8 cellular contexts compared by ENCODE assay signal in genomic region chr19:49506575-49507105, GRCh38. TPM values are rescaled to one million over a fixed set of nuclear protein-coding genes. Genes with fewer than 3 reads are reported as not detected.
DNase-seq lines count a peak whose midpoint lies in the region; ATAC-seq and TF ChIP-seq lines count a peak whose summit lies in the region.

No MANE protein-coding gene starts in this region.

- no peaks in the 10 kb centered on the region for H3K36me3 ChIP-seq in mesenchymal stem cell (ENCODE audit: control insufficient read depth in 1 of 2, insufficient read depth in 2 of 2, low read depth in 1 of 2, low read length in 2 of 2)
- H3K36me3 ChIP-seq in thoracic aorta: no peaks in the 10 kb centered on the region

- no peaks in the 10 kb centered on the region for H3K36me3 Mint-ChIP-seq in WTC11
- H3K36me3 Mint-ChIP-seq in chondrocyte (ENCODE audit: low read depth): no peaks in the 10 kb centered on the region

- no peak overlapping the region for H3K9ac ChIP-seq in mesenchymal stem cell (ENCODE audit: low read length)

- no peak overlapping the region for H3K4ac ChIP-seq in mesenchymal stem cell (ENCODE audit: low read depth in 1 of 2, low read length in 2 of 2)

- H3K4me1 Mint-ChIP-seq in WTC11 (peaks cover 9% of the 10 kb centered on the region), chondrocyte (ENCODE audit: low read depth) (peaks cover 5% of the 10 kb centered on the region)

- H3K4me1 ChIP-seq in mesenchymal stem cell (ENCODE audit: control insufficient read depth, insufficient read depth, low read depth, low read length): peaks cover 3% of the 10 kb centered on the region
- peaks cover 0 to under 1% of the 10 kb centered on the region in 2 donors for H3K4me1 ChIP-seq in thoracic aorta (ENCODE audit: control insufficient read depth in 1 of 2, low read depth in 2 of 2)

- no peak overlapping the region for H2BK120ac ChIP-seq in mesenchymal stem cell (ENCODE audit: low read depth, low read length)

- CTCF ChIA-PET in WTC11 (lab: Charles Lee): interaction anchor here (0.6 to 3.0 kb wide), 25 partner anchors 11 to 296 kb away, joined by 3 to 58 read pairs (median 4); partner anchors contain the start of genes NOSIP, PRMT1, PRRG2 and RCN3

- TF ChIP-seq CTCF in WTC11 (IDR thresholded peaks at IDR 0.05) (peak; percentile 88), chondrocyte (IDR thresholded peaks at IDR 0.05) (peak; percentile 83), thoracic aorta (IDR thresholded peaks at IDR 0.05) (peak; percentile 57)

- H3K14ac ChIP-seq in mesenchymal stem cell (ENCODE audit: low read length in 2 of 2): no peak overlapping the region

- peak; percentile 90 for ATAC-seq in WTC11
- ATAC-seq in thoracic aorta (ENCODE audit: insufficient number of reproducible peaks, low FRiP score, low read depth): no peak
- no peak for ATAC-seq in HG02678 (IDR thresholded peaks at IDR 0.05; ENCODE audit: unreplicated experiment)

- no peak overlapping the region for H4K8ac ChIP-seq in mesenchymal stem cell (ENCODE audit: low read length)

- H3K4me2 ChIP-seq in mesenchymal stem cell (ENCODE audit: low read length, poor library complexity, severe bottlenecking): no peak overlapping the region

- whole genome bisulfite sequencing in mesenchymal stem cell: 40% methylated on average over 6 of the region's 8 CpGs

- no peak overlapping the region for H2AK5ac ChIP-seq in mesenchymal stem cell (ENCODE audit: low read length, severe bottlenecking)

- POLR2A ChIA-PET in WTC11 (lab: Charles Lee): interaction anchor here (1.2 kb wide), 1 partner anchor 30 kb away, joined by 3 read pairs; no protein-coding TSS in a partner anchor

- H3K27ac ChIP-seq in mesenchymal stem cell (ENCODE audit: low read length, poor library complexity, severe bottlenecking) (no peak overlapping the region), thoracic aorta (no peak overlapping the region)

- H3K27me3 ChIP-seq in mesenchymal stem cell (ENCODE audit: control insufficient read depth in 1 of 2, insufficient read depth in 1 of 2, low read length in 2 of 2) (no peaks in the 10 kb centered on the region), thoracic aorta (replicated peaks; ENCODE audit: insufficient read depth) (no peaks in the 10 kb centered on the region)

- DNase-seq in SKM-1 treated with dmso at 0.1 percent for 144 hours (lab: John Stamatoyannopoulos, UW; ENCODE audit: unreplicated experiment) (peak; percentile 51), SKM-1 (lab: John Stamatoyannopoulos, UW; ENCODE audit: unreplicated experiment) (no peak), NCI-H1694 treated with DMSO at 0.1 percent for 48 hours (lab: John Stamatoyannopoulos, UW) (peak; percentile 50), WTC11 (ENCODE audit: low spot score) (peak; percentile 89), chondrocyte (ENCODE audit: low spot score) (no peak), mesenchymal stem cell (peak; percentile 51), thoracic aorta (ENCODE audit: low spot score) (no peak)

- H3K4me3 Mint-ChIP-seq in WTC11 (peak overlapping the region; percentile 35; the same call in 1 of the 2 replicates), chondrocyte (ENCODE audit: unreplicated experiment) (no peak overlapping the region)

- no peak overlapping the region for H4K91ac ChIP-seq in mesenchymal stem cell (ENCODE audit: low read length)

- H3K18ac ChIP-seq in mesenchymal stem cell (ENCODE audit: low read depth in 1 of 2, low read length in 2 of 2): peak overlapping the region in 1 of 2 experiments; percentile 8

- no peak overlapping the region for H2BK15ac ChIP-seq in mesenchymal stem cell (ENCODE audit: low read depth, poor library complexity, severe bottlenecking)

- H3K27ac Mint-ChIP-seq in WTC11: no peak overlapping the region
- H3K27ac Mint-ChIP-seq in chondrocyte (ENCODE audit: unreplicated experiment): no peak overlapping the region

- no peak overlapping the region for H3K4me3 ChIP-seq in mesenchymal stem cell (ENCODE audit: insufficient read depth in 1 of 2, low read depth in 1 of 2, low read length in 2 of 2)
- no peak overlapping the region for H3K4me3 ChIP-seq in thoracic aorta

- H3K9me3 ChIP-seq in mesenchymal stem cell (ENCODE audit: control insufficient read depth, low read length) (no peaks in the 10 kb centered on the region), thoracic aorta (no peaks in the 10 kb centered on the region)

- H2AFZ ChIP-seq in mesenchymal stem cell (ENCODE audit: low read depth, low read length): no peak overlapping the region

- H3K27me3 Mint-ChIP-seq in WTC11 (ENCODE audit: low read depth) (no peaks in the 10 kb centered on the region; the same call in 1 of the 2 replicates), chondrocyte (ENCODE audit: low read depth) (no peaks in the 10 kb centered on the region)

- no peak overlapping the region for H3K23ac ChIP-seq in mesenchymal stem cell (ENCODE audit: low read length in 2 of 2)

- no peak overlapping the region for H2BK5ac ChIP-seq in mesenchymal stem cell (ENCODE audit: low read depth, low read length, poor library complexity, severe bottlenecking)

- peak overlapping the region in 1 of 2 experiments; percentile 31 for H2BK12ac ChIP-seq in mesenchymal stem cell (ENCODE audit: low read length in 2 of 2)

- H3K79me1 ChIP-seq in mesenchymal stem cell (replicated peaks; ENCODE audit: low read length, poor library complexity, severe bottlenecking): no peaks in the 10 kb centered on the region

- H3K9me3 Mint-ChIP-seq in WTC11: no peaks in the 10 kb centered on the region
- no peaks in the 10 kb centered on the region for H3K9me3 Mint-ChIP-seq in chondrocyte (ENCODE audit: low read depth)

TF ChIP-seq in WTC11, 78 proteins besides CTCF, POLR2A, EP300 and RAD21:
- TF ChIP-seq JUN (CRISPR knock-in tag; IDR thresholded peaks at IDR 0.05): no peak
- TF ChIP-seq E2F4 (CRISPR knock-in tag; IDR thresholded peaks at IDR 0.05; ENCODE audit: borderline replicate concordance, low read depth): no peak
- no peak for TF ChIP-seq CBFB (CRISPR knock-in tag; IDR thresholded peaks at IDR 0.05; ENCODE audit: low read depth)
- no peak for TF ChIP-seq MYBL2 (CRISPR knock-in tag; IDR thresholded peaks at IDR 0.05)
- no peak for TF ChIP-seq ZBTB21 (CRISPR knock-in tag; IDR thresholded peaks at IDR 0.05; ENCODE audit: borderline replicate concordance)
- no peak for TF ChIP-seq NFATC4 (CRISPR knock-in tag; IDR thresholded peaks at IDR 0.05)

RNA-seq across cellular contexts. Expression of gene FCGRT, which starts 5.8 kb away (rescaled TPM):
- total RNA-seq in WTC11 (2021) (53.8 to 69.9 TPM (median 61.2 TPM) in 3 replicates), chondrocyte (103 to 112 TPM (median 103 TPM) in 3 replicates), thoracic aorta (100 to 1,000 TPM; 172 to 304 TPM)
- polyA plus RNA-seq in mesenchymal stem cell (2013, experiment 1 of 2): 183 TPM
- polyA plus RNA-seq in mesenchymal stem cell (2013, experiment 2 of 2): 203 TPM

RNA-seq across cellular contexts. Expression of gene RPS11, which starts 10.4 kb away (rescaled TPM):
- total RNA-seq in WTC11 (2021) (2,299 to 2,683 TPM (median 2,679 TPM) in 3 replicates), chondrocyte (1,193 to 1,478 TPM (median 1,199 TPM) in 3 replicates), thoracic aorta (1,000 to 10,000 TPM; 1,371 to 2,401 TPM)
- polyA plus RNA-seq in mesenchymal stem cell (2013, experiment 1 of 2): 3,021 TPM
- polyA plus RNA-seq in mesenchymal stem cell (2013, experiment 2 of 2): 2,952 TPM

RNA-seq across cellular contexts. Expression of gene RPL13A, which starts 19.2 kb away (rescaled TPM):
- total RNA-seq in WTC11 (2021) (3,861 to 4,362 TPM (median 4,362 TPM) in 3 replicates), chondrocyte (1,566 to 1,771 TPM (median 1,602 TPM) in 3 replicates), thoracic aorta (1,000 to 10,000 TPM in 1 of 2 donors, 100 to 1,000 TPM in 1; 996 to 1,451 TPM)
- 4,918 TPM for polyA plus RNA-seq in mesenchymal stem cell (2013, experiment 1 of 2)
- 4,876 TPM for polyA plus RNA-seq in mesenchymal stem cell (2013, experiment 2 of 2)

RNA-seq across cellular contexts. Expression of gene RCN3, which starts 21.2 kb away (rescaled TPM):
- total RNA-seq in WTC11 (2021) (14.3 to 20.6 TPM (median 20.3 TPM) in 3 replicates), chondrocyte (233 to 326 TPM (median 298 TPM) in 3 replicates), thoracic aorta (100 to 1,000 TPM in 1 of 2 donors, 10 to 100 TPM in 1; 65.3 to 111 TPM)
- 80.0 TPM for polyA plus RNA-seq in mesenchymal stem cell (2013, experiment 1 of 2)
- polyA plus RNA-seq in mesenchymal stem cell (2013, experiment 2 of 2): 81.7 TPM

RNA-seq across cellular contexts. Expression of gene FLT3LG, which starts 32.6 kb away (rescaled TPM):
- total RNA-seq in WTC11 (2021): 2.9 to 5.3 TPM (median 3.6 TPM) in 3 replicates
- 1.6 to 3.4 TPM (median 1.9 TPM) in 3 replicates for total RNA-seq in chondrocyte
- polyA plus RNA-seq in mesenchymal stem cell (2013, experiment 1 of 2): 11.9 TPM
- 12.5 TPM for polyA plus RNA-seq in mesenchymal stem cell (2013, experiment 2 of 2)
- total RNA-seq in thoracic aorta: 1 to 10 TPM; 4.7 to 5.6 TPM

Comparison
In these comparisons a context has a peak if more than half of its experiments do, and no peak if none do; other contexts are left out.
1. DNase-seq: peak in SKM-1 treated with dmso at 0.1 percent for 144 hours (single experiment), NCI-H1694 treated with DMSO at 0.1 percent for 48 hours (single experiment), WTC11 (single experiment) and mesenchymal stem cell (single experiment); none in SKM-1 (single experiment), chondrocyte (single experiment) and thoracic aorta (single experiment).
2. Peak in every context shown above with its lines, with median percentiles within 50 percentile points of each other: CTCF ChIP-seq.